1 cellular context compared by ENCODE assay signal in the genomic region with DNA sequence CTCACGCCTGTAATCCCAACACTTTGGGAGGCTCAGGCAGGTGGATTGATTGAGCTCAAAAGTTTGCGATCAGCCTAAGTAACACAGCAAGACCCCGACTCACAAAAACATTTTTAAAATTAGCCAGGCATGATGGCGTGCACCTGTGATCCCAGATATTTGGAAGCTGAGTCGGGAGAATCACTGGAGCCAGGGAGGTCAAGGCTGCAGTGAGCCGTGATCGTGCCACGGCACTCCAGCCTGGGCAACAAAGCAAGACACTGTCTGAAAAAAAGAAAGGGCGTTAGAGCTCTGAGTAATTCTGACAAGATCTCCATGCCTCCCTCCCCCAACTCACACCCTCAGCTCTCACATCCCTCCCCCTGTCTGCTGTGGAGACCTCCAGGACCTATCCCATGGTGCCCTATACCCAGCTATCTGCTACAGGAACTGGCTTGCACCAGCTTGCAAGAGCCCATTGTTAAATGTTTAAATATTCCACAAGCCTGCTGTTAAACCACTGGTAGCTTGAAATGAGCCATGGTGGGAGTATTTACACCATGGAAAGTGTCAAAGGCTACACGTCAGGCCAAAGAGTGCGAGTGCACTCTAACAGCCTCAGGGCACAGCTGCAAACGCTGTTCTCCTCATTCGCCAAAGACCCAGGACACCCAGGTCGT.
TF ChIP-seq lines count a peak whose summit lies in the region.

No MANE protein-coding gene starts in this region.

TF ChIP-seq in HepG2, 621 proteins besides CTCF, POLR2A, EP300 and RAD21:
- TF ChIP-seq SMAD1 (CRISPR knock-in tag; IDR thresholded peaks at IDR 0.05; ENCODE audit: borderline replicate concordance, low read depth) (no peak), MYC (CRISPR knock-in tag; IDR thresholded peaks at IDR 0.05; ENCODE audit: borderline replicate concordance) (no peak), SIN3B (IDR thresholded peaks at IDR 0.05; ENCODE audit: low read length) (no peak), NR2F6 (IDR thresholded peaks at IDR 0.05) (peak; percentile 22; the same call in 1 of the 2 replicates), NR2F6 (CRISPR knock-in tag; IDR thresholded peaks at IDR 0.05) (no peak; the same call in 1 of the 2 replicates), ATM (IDR thresholded peaks at IDR 0.05; ENCODE audit: borderline replicate concordance) (no peak), ZNF354B (CRISPR knock-in tag; IDR thresholded peaks at IDR 0.05) (no peak), ZNF121 (CRISPR knock-in tag; IDR thresholded peaks at IDR 0.05) (peak; percentile 64), NFATC3 (CRISPR knock-in tag; IDR thresholded peaks at IDR 0.05) (no peak)
- TF ChIP-seq, protein P1, sequence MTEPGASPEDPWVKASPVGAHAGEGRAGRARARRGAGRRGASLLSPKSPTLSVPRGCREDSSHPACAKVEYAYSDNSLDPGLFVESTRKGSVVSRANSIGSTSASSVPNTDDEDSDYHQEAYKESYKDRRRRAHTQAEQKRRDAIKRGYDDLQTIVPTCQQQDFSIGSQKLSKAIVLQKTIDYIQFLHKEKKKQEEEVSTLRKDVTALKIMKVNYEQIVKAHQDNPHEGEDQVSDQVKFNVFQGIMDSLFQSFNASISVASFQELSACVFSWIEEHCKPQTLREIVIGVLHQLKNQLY (CRISPR knock-in tag; IDR thresholded peaks at IDR 0.05), result no peak
